15 cellular contexts compared by ENCODE assay signal in the genomic region with DNA sequence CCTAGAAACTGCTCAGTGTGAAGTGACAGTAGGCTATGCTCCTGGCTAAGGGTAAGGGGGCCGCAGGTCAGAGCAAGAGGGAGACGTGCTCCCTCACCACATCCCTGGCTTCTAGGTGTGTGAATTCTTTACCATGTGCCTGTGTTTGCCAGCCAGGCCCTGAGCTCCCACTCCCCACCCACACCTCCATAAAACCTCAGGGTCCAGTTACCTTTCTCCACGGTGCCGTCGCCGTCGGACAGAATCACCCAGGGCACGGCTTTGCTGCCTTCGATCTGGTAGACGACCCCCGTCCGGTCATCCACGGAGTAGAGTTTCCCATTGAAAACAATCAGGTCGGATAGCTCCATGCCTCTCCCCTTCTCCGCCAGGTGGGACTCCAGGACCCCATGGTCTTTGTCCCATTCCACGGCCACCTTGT. TPM values are rescaled to one million over a fixed set of nuclear protein-coding genes. Genes with fewer than 3 reads are reported as not detected.
A peak's percentile ranks its signal among the peaks of the same experiment; 100 is the strongest.
DNase-seq lines count a peak whose midpoint lies in the region; TF ChIP-seq lines count a peak whose summit lies in the region.
"Had no signal": no experiment of that assay in that cellular context is flagged by ENCODE, and none has a peak within 500 bp of the region (broad histone marks: within the 10 kb centered on the region; RNA-seq: fewer than 3 reads in every experiment).

No MANE protein-coding gene starts in this region.

- BruUV-seq in Calu3 (replicated peaks; lab: Mats Ljungman, UMichigan) (no TSS peak), PC-9 (replicated peaks; lab: Mats Ljungman, UMichigan) (no TSS peak)

- TF ChIP-seq CTCF in Calu3 (IDR thresholded peaks at IDR 0.05; ENCODE audit: unreplicated experiment) (no peak), PC-9 (conservative IDR thresholded peaks at IDR 0.05) (no peak), glutamatergic neuron (IDR thresholded peaks at IDR 0.05; ENCODE audit: partially characterized antibody, unreplicated experiment) (no peak)

- intact Hi-C loops in Calu3 (cut with micrococcal nuclease; ENCODE audit: unreplicated experiment) = loop anchor here (1.0 kb wide), 1 partner anchor 9 kb away; no protein-coding TSS in a partner anchor
- intact Hi-C loops in PC-9 (cut with micrococcal nuclease; ENCODE audit: unreplicated experiment) = loop anchor here (2.0 kb wide), 1 partner anchor 20 kb away; no protein-coding TSS in a partner anchor

- DNase-seq in Calu3 (no peak), PC-9 (no peak), glutamatergic neuron (no peak), NCI-H1694 (lab: John Stamatoyannopoulos, UW) (no peak), AG08396 (ENCODE audit: low spot score) (no peak), NCI-H1930 (lab: John Stamatoyannopoulos, UW) (no peak)
- DNase-seq in stimulated activated CD4-positive, alpha-beta T cell treated with anti-CD3 and anti-CD28 coated beads, Interleukin-2, amount 100 ng/mL, for 48 hours = no peak
- DNase-seq: activated CD4-positive, alpha-beta T cell treated with anti-CD3 and anti-CD28 coated beads, Interleukin-2, amount 50 U/mL, for 4 hours; activated T-cell treated with anti-CD3 and anti-CD28 coated beads, Interleukin-2, amount 50 U/mL, for 72 hours; effector CD8-positive, alpha-beta T cell; NCI-H1436; NCI-H82; stimulated activated naive CD8-positive, alpha-beta T cell treated with anti-CD3 and anti-CD28 coated beads, Interleukin-15, amount 100 ng/mL, for 72 hours had no signal

- no peak overlapping the region for H2AFZ ChIP-seq in PC-9

- peaks cover 22% of the 10 kb centered on the region for H3K36me3 ChIP-seq in PC-9 (ENCODE audit: low read depth)
- peaks cover 22% of the 10 kb centered on the region for H3K36me3 ChIP-seq in rectal smooth muscle tissue (ENCODE audit: control insufficient read depth, insufficient read depth, low read length)

- H3K9me3 ChIP-seq in PC-9 (ENCODE audit: insufficient read depth, low read depth) = no peaks in the 10 kb centered on the region

- POLR2A ChIA-PET in PC-9 (lab: Charles Lee; ENCODE audit: unreplicated experiment) = interaction anchor here (0.6 to 1.4 kb wide), 3 partner anchors 10 to 720 kb away, joined by 3 to 9 read pairs (median 6); a partner anchor contains a TSS

- H3K4me1 ChIP-seq in PC-9 (replicated peaks; ENCODE audit: insufficient read depth) = peaks cover 34% of the 10 kb centered on the region
- H3K4me1 ChIP-seq in rectal smooth muscle tissue (ENCODE audit: control insufficient read depth, insufficient read depth, low read length) = no peaks in the 10 kb centered on the region

- H3K4me2 ChIP-seq in PC-9 = peak overlapping the region; percentile 50

- H3K4me3 Mint-ChIP-seq in Calu3 (ENCODE audit: low read depth, unreplicated experiment) = peak overlapping the region; percentile 59
- peak overlapping the region; percentile 30 for H3K4me3 Mint-ChIP-seq in glutamatergic neuron (ENCODE audit: unreplicated experiment)
- H3K4me3 Mint-ChIP-seq: activated T-cell treated with anti-CD3 and anti-CD28 coated beads, Interleukin-2, amount 50 U/mL, for 72 hours; stimulated activated naive CD8-positive, alpha-beta T cell treated with anti-CD3 and anti-CD28 coated beads, Interleukin-15, amount 100 ng/mL, for 72 hours had no signal

- peaks cover 76% of the 10 kb centered on the region for H3K79me2 ChIP-seq in PC-9 (ENCODE audit: low read depth)

- peak overlapping the region; percentile 42 for H3K27ac Mint-ChIP-seq in Calu3 (ENCODE audit: unreplicated experiment)
- H3K27ac Mint-ChIP-seq in glutamatergic neuron (ENCODE audit: unreplicated experiment) = no peak overlapping the region
- H3K27ac Mint-ChIP-seq: activated T-cell treated with anti-CD3 and anti-CD28 coated beads, Interleukin-2, amount 50 U/mL, for 72 hours; stimulated activated naive CD8-positive, alpha-beta T cell treated with anti-CD3 and anti-CD28 coated beads, Interleukin-15, amount 100 ng/mL, for 72 hours had no signal

- H3K4me3 ChIP-seq in PC-9 = no peak overlapping the region
- H3K4me3 ChIP-seq in rectal smooth muscle tissue (ENCODE audit: low read length) = peak overlapping the region; percentile 24
- H3K4me3 ChIP-seq: cardiac muscle cell had no signal

- H3K27me3 ChIP-seq in PC-9 (ENCODE audit: insufficient read depth, low read depth) = no peaks in the 10 kb centered on the region
- no peaks in the 10 kb centered on the region for H3K27me3 ChIP-seq in rectal smooth muscle tissue (ENCODE audit: control insufficient read depth, insufficient read depth, low read length)
- H3K27me3 ChIP-seq: cardiac muscle cell had no signal

- CTCF ChIA-PET in Calu3 (lab: Charles Lee) (interaction anchor here (0.7 to 2.2 kb wide), 4 partner anchors 13 to 134 kb away, joined by 3 to 8 read pairs (median 4); a partner anchor contains a TSS), PC-9 (lab: Charles Lee) (interaction anchor here (1.4 kb wide), 1 partner anchor 30 kb away, joined by 10 read pairs; no protein-coding TSS in a partner anchor)

- no peak overlapping the region for H3K9ac ChIP-seq in rectal smooth muscle tissue (ENCODE audit: low read length)

- H3K4me1 Mint-ChIP-seq in Calu3 (ENCODE audit: low read depth, unreplicated experiment) (peaks cover 66% of the 10 kb centered on the region), glutamatergic neuron (ENCODE audit: low read depth, unreplicated experiment) (peaks cover 5% of the 10 kb centered on the region)

- no peaks in the 10 kb centered on the region for H3K9me2 ChIP-seq in PC-9 (ENCODE audit: insufficient read depth)

- no peaks in the 10 kb centered on the region for H3K9me3 Mint-ChIP-seq in Calu3 (ENCODE audit: low read depth, unreplicated experiment)
- H3K9me3 Mint-ChIP-seq in glutamatergic neuron (ENCODE audit: unreplicated experiment) = no peaks in the 10 kb centered on the region
- H3K9me3 Mint-ChIP-seq: activated T-cell treated with anti-CD3 and anti-CD28 coated beads, Interleukin-2, amount 50 U/mL, for 72 hours; stimulated activated naive CD8-positive, alpha-beta T cell treated with anti-CD3 and anti-CD28 coated beads, Interleukin-15, amount 100 ng/mL, for 72 hours had no signal

- H3K36me3 Mint-ChIP-seq in Calu3 (ENCODE audit: insufficient read depth, unreplicated experiment) (peaks cover 75% of the 10 kb centered on the region), glutamatergic neuron (ENCODE audit: unreplicated experiment) (peaks cover 10% of the 10 kb centered on the region)

- H3K27me3 Mint-ChIP-seq in Calu3 (ENCODE audit: unreplicated experiment) (no peaks in the 10 kb centered on the region), glutamatergic neuron (ENCODE audit: unreplicated experiment) (peaks cover 12% of the 10 kb centered on the region)
- H3K27me3 Mint-ChIP-seq: stimulated activated naive CD8-positive, alpha-beta T cell treated with anti-CD3 and anti-CD28 coated beads, Interleukin-15, amount 100 ng/mL, for 72 hours had no signal

- H3F3A ChIP-seq in PC-9 (ENCODE audit: insufficient read depth, low read depth) = peaks cover 26% of the 10 kb centered on the region

- H3K27ac ChIP-seq in PC-9 (peak overlapping the region; percentile 62), rectal smooth muscle tissue (ENCODE audit: low read depth, low read length) (no peak overlapping the region)
- H3K27ac ChIP-seq: cardiac muscle cell had no signal

- H4K20me1 ChIP-seq in PC-9 (ENCODE audit: insufficient read depth) = peaks cover 4% of the 10 kb centered on the region

RNA-seq across cellular contexts. Expression of a gene that starts 12.8 kb away (rescaled TPM):
- total RNA-seq in Calu3 (2022) = 95.7 and 115 TPM in 2 replicates
- 116 and 183 TPM in 2 replicates for total RNA-seq in PC-9 (2021)
- 33.3 TPM for total RNA-seq in glutamatergic neuron (ENCODE audit: unreplicated experiment)

RNA-seq across cellular contexts. Expression of a gene that starts 17.1 kb away (rescaled TPM):
- total RNA-seq in Calu3 (2022) (747 and 1,100 TPM in 2 replicates), PC-9 (2021) (507 and 685 TPM in 2 replicates), glutamatergic neuron (ENCODE audit: unreplicated experiment) (30.3 TPM)

RNA-seq across cellular contexts. Expression of a gene that starts 27.2 kb away (rescaled TPM):
- total RNA-seq in Calu3 (2022) (3.1 and 3.3 TPM in 2 replicates), PC-9 (2021) (3.4 and 3.9 TPM in 2 replicates), glutamatergic neuron (ENCODE audit: unreplicated experiment) (0.15 TPM)

Comparison
In these comparisons a context has a peak if more than half of its experiments do, and no peak if none do; other contexts are left out.
1. RNA of a gene that starts 17.1 kb away (total RNA-seq): 747 to 1,100 TPM in Calu3 and 507 to 685 TPM in PC-9; 30.3 TPM in glutamatergic neuron (single experiment); every median in the first group is over 10 times any median in the second.